In genomic region chr11:126088999-126089398, GRCh38 we compare ENCODE assay signal across 1 cellular context.
TF ChIP-seq lines count a peak whose summit lies in the region.

No MANE protein-coding gene starts in this region.

TF ChIP-seq in HepG2, 621 proteins besides CTCF, POLR2A, EP300 and RAD21 (continued from another document and continues in another):
- peak; percentile 56; the same call in 1 of the 2 replicates for TF ChIP-seq ARID4A (CRISPR knock-in tag; IDR thresholded peaks at IDR 0.05; ENCODE audit: borderline replicate concordance)
- TF ChIP-seq MEIS2 (CRISPR knock-in tag; IDR thresholded peaks at IDR 0.05), result peak; percentile 85; the same call in 1 of the 2 replicates
- TF ChIP-seq ZNF337 (CRISPR knock-in tag; IDR thresholded peaks at IDR 0.05; ENCODE audit: borderline replicate concordance, low read depth), result no peak
- TF ChIP-seq HHEX (CRISPR knock-in tag; IDR thresholded peaks at IDR 0.05), result no peak
- TF ChIP-seq PATZ1 (CRISPR knock-in tag; IDR thresholded peaks at IDR 0.05), result peak; percentile 86
- peak; percentile 64; the same call in 1 of the 2 replicates for TF ChIP-seq ZGPAT (CRISPR knock-in tag; IDR thresholded peaks at IDR 0.05)
- peak; percentile 60 for TF ChIP-seq ASH2L (IDR thresholded peaks at IDR 0.05; ENCODE audit: insufficient read length, low read depth, low read length)
- no peak for TF ChIP-seq ZNF652 (CRISPR knock-in tag; IDR thresholded peaks at IDR 0.05; ENCODE audit: borderline replicate concordance, low read depth)
- TF ChIP-seq CBX1 (IDR thresholded peaks at IDR 0.05; ENCODE audit: low read depth), result no peak
- TF ChIP-seq ZBTB38 (CRISPR knock-in tag; IDR thresholded peaks at IDR 0.05), result 0 out of 2 replicates have a peak, but pooled peaks have one; percentile 20
- peak; percentile 69 for TF ChIP-seq ZNF574 (CRISPR knock-in tag; IDR thresholded peaks at IDR 0.05)
- TF ChIP-seq RFXAP (CRISPR knock-in tag; IDR thresholded peaks at IDR 0.05; ENCODE audit: borderline replicate concordance), result peak; percentile 59; the same call in 1 of the 2 replicates
- TF ChIP-seq NCOR1 (IDR thresholded peaks at IDR 0.05; ENCODE audit: borderline replicate concordance, low read length), result peak; percentile 81; the same call in 1 of the 2 replicates
- TF ChIP-seq PAXIP1 (CRISPR knock-in tag; conservative IDR thresholded peaks at IDR 0.05), result peak; percentile 98
- TF ChIP-seq ZNF331 (CRISPR knock-in tag; IDR thresholded peaks at IDR 0.05), result peak; percentile 78; the same call in 1 of the 2 replicates
- peak; percentile 89; the same call in 1 of the 2 replicates for TF ChIP-seq ZNF292 (CRISPR knock-in tag; IDR thresholded peaks at IDR 0.05; ENCODE audit: borderline replicate concordance, low read depth)
- no peak for TF ChIP-seq ELF1 (CRISPR knock-in tag; IDR thresholded peaks at IDR 0.05)
- TF ChIP-seq IRF2 (CRISPR knock-in tag; IDR thresholded peaks at IDR 0.05), result peak; percentile 39; the same call in 1 of the 2 replicates
- TF ChIP-seq XRCC5 (optimal IDR thresholded peaks at IDR 0.05; ENCODE audit: low read length), result peak; percentile 30
- peak; percentile 63; the same call in 1 of the 2 replicates for TF ChIP-seq ZMYM4 (CRISPR knock-in tag; IDR thresholded peaks at IDR 0.05)
- TF ChIP-seq MED8 (CRISPR knock-in tag; IDR thresholded peaks at IDR 0.05; ENCODE audit: insufficient replicate concordance), result no peak
- TF ChIP-seq MTA1 (CRISPR knock-in tag; IDR thresholded peaks at IDR 0.05; ENCODE audit: borderline replicate concordance), result peak; percentile 90; the same call in 1 of the 2 replicates
- no peak for TF ChIP-seq REXO4 (CRISPR knock-in tag; IDR thresholded peaks at IDR 0.05; ENCODE audit: borderline replicate concordance)
- TF ChIP-seq SMARCE1 (IDR thresholded peaks at IDR 0.05; ENCODE audit: borderline replicate concordance), result no peak
- TF ChIP-seq BRD4 (CRISPR knock-in tag; IDR thresholded peaks at IDR 0.05), result 0 out of 2 replicates have a peak, but pooled peaks have one; percentile 36
- 0 out of 2 replicates have a peak, but pooled peaks have one; percentile 23 for TF ChIP-seq ERF (CRISPR knock-in tag; IDR thresholded peaks at IDR 0.05)
- no peak for TF ChIP-seq ZC3H4 (CRISPR knock-in tag; IDR thresholded peaks at IDR 0.05; ENCODE audit: borderline replicate concordance)
- TF ChIP-seq ZSCAN9 (CRISPR knock-in tag; IDR thresholded peaks at IDR 0.05; ENCODE audit: borderline replicate concordance), result no peak
- peak; percentile 95 for TF ChIP-seq SALL1 (CRISPR knock-in tag; IDR thresholded peaks at IDR 0.05)
- peak; percentile 89 for TF ChIP-seq HNF1A (IDR thresholded peaks at IDR 0.05; ENCODE audit: low read depth)
- TF ChIP-seq HNF1A (CRISPR knock-in tag; IDR thresholded peaks at IDR 0.05; ENCODE audit: borderline replicate concordance), result peak; percentile 94
- peak; percentile 82; the same call in 1 of the 2 replicates for TF ChIP-seq KDM6A (CRISPR knock-in tag; IDR thresholded peaks at IDR 0.05; ENCODE audit: low read depth)
